ENCODE assay signal across 9 cellular contexts in the genomic region with DNA sequence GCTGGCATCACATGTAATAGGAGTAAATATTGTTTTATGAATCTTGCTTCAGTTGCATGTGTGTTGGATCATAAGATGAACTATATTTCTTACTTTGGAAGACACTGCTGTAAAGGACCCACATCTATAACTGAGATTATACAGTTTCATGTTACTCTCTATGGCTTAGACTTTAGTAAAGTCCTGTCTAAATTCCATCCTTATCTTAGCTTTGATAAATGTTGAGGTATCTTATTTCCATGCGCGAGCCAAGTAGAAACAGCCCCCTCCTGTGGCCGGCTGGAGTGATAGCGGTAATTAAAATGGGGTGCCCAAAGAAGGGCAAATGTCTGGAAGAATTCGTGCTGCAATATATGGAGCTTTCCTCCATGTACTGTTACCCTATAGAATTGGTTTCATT. TPM values are rescaled to one million over a fixed set of nuclear protein-coding genes. Genes with fewer than 3 reads are reported as not detected.
DNase-seq lines count a peak whose midpoint lies in the region; ATAC-seq lines count a peak whose summit lies in the region.
"Had no signal": no experiment of that assay in that cellular context is flagged by ENCODE, and none has a peak within 500 bp of the region (broad histone marks: within the 10 kb centered on the region; RNA-seq: fewer than 3 reads in every experiment).

No MANE protein-coding gene starts in this region.

- no peak overlapping the region for H3K4me3 Mint-ChIP-seq in activated CD8-positive, alpha-beta T cell treated with anti-CD3 and anti-CD28 coated beads, Interleukin-2, amount 10 ng/mL, durations not matched to agents 7 days and 5 days
- H3K4me3 Mint-ChIP-seq: activated B cell treated with CpG ODN at 0.5 μM for 24 hours had no signal

- peaks cover 10% of the 10 kb centered on the region for H3K27me3 Mint-ChIP-seq in activated CD8-positive, alpha-beta T cell treated with anti-CD3 and anti-CD28 coated beads, Interleukin-2, amount 10 ng/mL, durations not matched to agents 7 days and 5 days (ENCODE audit: low read depth)

- CTCF ChIA-PET in activated CD8-positive, alpha-beta T cell treated with anti-CD3 and anti-CD28 coated beads, Interleukin-2, amount 10 ng/mL, durations not matched to agents 7 days and 5 days (lab: Charles Lee): interaction anchor here (0.9 to 6.2 kb wide), 24 partner anchors 9 to 382 kb away, joined by 3 to 130 read pairs (median 5); a partner anchor contains a TSS

- no peak overlapping the region for H3K27ac Mint-ChIP-seq in activated CD8-positive, alpha-beta T cell treated with anti-CD3 and anti-CD28 coated beads, Interleukin-2, amount 10 ng/mL, durations not matched to agents 7 days and 5 days
- H3K27ac Mint-ChIP-seq: activated B cell treated with CpG ODN at 0.5 μM for 24 hours had no signal

- no peaks in the 10 kb centered on the region for H3K4me1 Mint-ChIP-seq in activated CD8-positive, alpha-beta T cell treated with anti-CD3 and anti-CD28 coated beads, Interleukin-2, amount 10 ng/mL, durations not matched to agents 7 days and 5 days (ENCODE audit: low read depth)
- H3K4me1 Mint-ChIP-seq: activated B cell treated with CpG ODN at 0.5 μM for 24 hours had no signal

- POLR2A ChIA-PET in activated CD8-positive, alpha-beta T cell treated with anti-CD3 and anti-CD28 coated beads, Interleukin-2, amount 10 ng/mL, durations not matched to agents 7 days and 5 days (lab: Charles Lee): interaction anchor here (0.5 to 0.6 kb wide), 2 partner anchors 35 to 193 kb away, joined by 3 to 4 read pairs; no protein-coding TSS in a partner anchor

- H3K36me3 Mint-ChIP-seq in activated CD8-positive, alpha-beta T cell treated with anti-CD3 and anti-CD28 coated beads, Interleukin-2, amount 10 ng/mL, durations not matched to agents 7 days and 5 days (ENCODE audit: low read depth): no peaks in the 10 kb centered on the region

- no peaks in the 10 kb centered on the region for H3K9me3 Mint-ChIP-seq in activated CD8-positive, alpha-beta T cell treated with anti-CD3 and anti-CD28 coated beads, Interleukin-2, amount 10 ng/mL, durations not matched to agents 7 days and 5 days (ENCODE audit: insufficient read depth)

- ATAC-seq in activated CD8-positive, alpha-beta T cell treated with anti-CD3 and anti-CD28 coated beads, Interleukin-2, amount 10 ng/mL, durations not matched to agents 7 days and 5 days: no peak
- no peak for ATAC-seq in HG02623 (IDR thresholded peaks at IDR 0.05; ENCODE audit: unreplicated experiment)
- no peak for ATAC-seq in GM18870 (IDR thresholded peaks at IDR 0.05; ENCODE audit: unreplicated experiment)

- DNase-seq in EH (ENCODE audit: low read depth): peak; percentile 49
- peak; percentile 59 for DNase-seq in KBM-7
- DNase-seq in activated CD8-positive, alpha-beta T cell treated with anti-CD3 and anti-CD28 coated beads, Interleukin-2, amount 10 ng/mL, durations not matched to agents 7 days and 5 days: peak; percentile 64
- DNase-seq in hepatic stellate cell (ENCODE audit: low spot score): peak; percentile 17
- peak; percentile 1 to 4 (median 2) for DNase-seq in stimulated activated CD4-positive, alpha-beta T cell treated with anti-CD3 and anti-CD28 coated beads, TNF-alpha, amount 100 ng/mL, for 4 hours (ENCODE audit: low read depth in 3 of 3)
- DNase-seq in middle frontal gyrus (ENCODE audit: extremely low spot score, low spot score): no peak
- DNase-seq: activated B cell treated with CpG ODN at 0.5 μM for 24 hours had no signal

- in situ Hi-C loops in KBM-7 (cut with MboI; ENCODE audit: low pct_unique_long_range_greater_than_20kb, low sequenced_read_pairs): no loop called here

RNA-seq across cellular contexts. Expression of a gene that starts 43.0 kb away (rescaled TPM):
- total RNA-seq in activated CD8-positive, alpha-beta T cell treated with anti-CD3 and anti-CD28 coated beads, Interleukin-2, amount 10 ng/mL, durations not matched to agents 7 days and 5 days: not detected
- total RNA-seq: activated B cell treated with CpG ODN at 0.5 μM for 24 hours had no signal

RNA-seq across cellular contexts. Expression of a gene that starts 57.1 kb away (rescaled TPM):
- not detected for total RNA-seq in activated CD8-positive, alpha-beta T cell treated with anti-CD3 and anti-CD28 coated beads, Interleukin-2, amount 10 ng/mL, durations not matched to agents 7 days and 5 days
